18 cellular contexts compared by ENCODE assay signal in the genomic region with DNA sequence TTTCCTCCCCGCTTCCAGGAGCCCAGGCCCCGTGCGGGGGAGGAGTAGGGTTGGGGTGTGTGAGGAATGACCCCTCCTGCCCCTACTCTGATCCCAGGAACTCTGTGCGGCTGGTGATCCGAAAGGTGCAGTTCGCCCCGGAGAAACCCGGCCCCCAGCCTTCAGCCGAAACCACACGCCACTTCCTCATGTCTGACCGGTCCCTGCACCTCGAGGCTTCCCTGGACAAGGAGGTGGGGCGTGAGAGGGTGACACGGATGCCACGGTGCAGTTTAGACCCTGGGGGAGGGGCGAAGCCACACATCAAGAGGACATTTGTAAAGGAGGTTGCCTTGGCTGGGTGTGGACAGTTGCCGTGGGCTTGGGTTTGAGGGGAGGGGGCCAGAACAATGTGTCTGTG.
"Had no signal": no experiment of that assay in that cellular context is flagged by ENCODE, and none has a peak within 500 bp of the region (broad histone marks: within the 10 kb centered on the region; RNA-seq: fewer than 3 reads in every experiment).

No MANE protein-coding gene starts in this region.

- DNase-seq: activated CD4-positive, alpha-beta memory T cell treated with anti-CD3 and anti-CD28 coated beads for 36 hours; activated CD4-positive, alpha-beta T cell treated with anti-CD3 and anti-CD28 coated beads for 1 hour; activated CD8-positive, alpha-beta memory T cell treated with anti-CD3 and anti-CD28 coated beads, Interleukin-2, amount 50 U/mL, for 48 hours; caudate nucleus; colonic mucosa; foreskin keratinocyte; pancreas; sigmoid colon; stimulated activated CD4-positive, alpha-beta T cell treated with anti-CD3 and anti-CD28 coated beads, Interleukin-1b, Interleukin-23, amount 100 ng/mL, for 48 hours; stomach; T-cell; testis had no signal

- H3K4me3 Mint-ChIP-seq: activated CD4-positive, alpha-beta memory T cell treated with anti-CD3 and anti-CD28 coated beads for 36 hours; activated T-helper 1 cell treated with anti-CD3 and anti-CD28 coated beads, Interleukin-12 subunit alpha, Interleukin-12 subunit beta, Interleukin-2, Interleukin-4 antibody, amounts not matched to agents 30 ng/mL and 10 ng/mL and 1 ng/mL, durations not matched to agents 14 hours and 24 hours and 36 hours; mesothelial cell of epicardium; neural progenitor cell had no signal

- H3K9me3 ChIP-seq: colonic mucosa, pancreas, sigmoid colon, stomach, testis had no signal

- H3K4me3 ChIP-seq: colonic mucosa, lung, neural progenitor cell, pancreas, sigmoid colon, SK-N-MC, testis had no signal

- H3K27me3 Mint-ChIP-seq: activated CD4-positive, alpha-beta memory T cell treated with anti-CD3 and anti-CD28 coated beads for 36 hours; T-cell had no signal

- ATAC-seq: foreskin keratinocyte, pancreas, T-cell had no signal

- H3K27ac ChIP-seq: colonic mucosa, foreskin keratinocyte, neural progenitor cell, pancreas, sigmoid colon, SK-N-MC, testis, VCaP had no signal

- H3K27ac Mint-ChIP-seq: activated T-helper 1 cell treated with anti-CD3 and anti-CD28 coated beads, Interleukin-12 subunit alpha, Interleukin-12 subunit beta, Interleukin-2, Interleukin-4 antibody, amounts not matched to agents 30 ng/mL and 10 ng/mL and 1 ng/mL, durations not matched to agents 14 hours and 24 hours and 36 hours; mesothelial cell of epicardium; neural progenitor cell had no signal

- H3K4me1 ChIP-seq: colonic mucosa, foreskin keratinocyte, neural progenitor cell, sigmoid colon, testis had no signal

- H3K9me3 Mint-ChIP-seq: activated CD4-positive, alpha-beta memory T cell treated with anti-CD3 and anti-CD28 coated beads for 36 hours; activated T-helper 1 cell treated with anti-CD3 and anti-CD28 coated beads, Interleukin-12 subunit alpha, Interleukin-12 subunit beta, Interleukin-2, Interleukin-4 antibody, amounts not matched to agents 30 ng/mL and 10 ng/mL and 1 ng/mL, durations not matched to agents 14 hours and 24 hours and 36 hours; mesothelial cell of epicardium; neural progenitor cell; T-cell had no signal

- H3K36me3 ChIP-seq: colonic mucosa, neural progenitor cell, pancreas had no signal

- H3K4me1 Mint-ChIP-seq: neural progenitor cell had no signal

- H3K27me3 ChIP-seq: colonic mucosa, foreskin keratinocyte, neural progenitor cell, pancreas, sigmoid colon, stomach, testis had no signal
